ENCODE assay signal across 1 cellular context in the genomic region with DNA sequence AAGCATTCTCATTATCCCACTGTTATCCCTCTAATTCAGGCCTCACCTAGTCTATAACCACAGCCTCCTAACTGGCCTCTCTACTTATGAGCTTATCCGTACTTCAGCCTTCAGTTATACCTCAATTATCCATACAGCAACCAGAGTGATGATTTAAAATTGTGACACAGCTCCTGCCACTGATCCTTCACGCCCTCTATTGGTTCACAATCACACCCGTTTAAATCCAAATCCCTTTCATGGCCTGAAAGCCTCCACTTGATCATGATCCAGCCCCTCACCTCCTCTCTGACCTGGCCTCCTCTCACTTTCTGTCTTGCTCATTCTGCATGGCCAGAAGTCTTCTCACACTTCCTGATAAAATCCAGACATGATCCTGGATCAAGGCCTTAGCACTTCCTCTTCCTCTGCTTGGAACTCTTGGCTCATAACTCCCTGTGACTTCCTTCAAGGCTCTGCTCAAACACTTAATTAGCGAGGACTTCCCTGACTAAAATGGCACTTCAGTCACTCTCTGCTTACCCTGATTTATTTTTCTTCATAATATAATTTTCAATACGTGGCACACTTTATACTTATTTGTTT.
A peak's percentile ranks its signal among the peaks of the same experiment; 100 is the strongest.
TF ChIP-seq lines count a peak whose summit lies in the region.

No MANE protein-coding gene starts in this region.

TF ChIP-seq in K562, 482 proteins besides CTCF, POLR2A, EP300 and RAD21:
- TF ChIP-seq YY1 (IDR thresholded peaks at IDR 0.05; ENCODE audit: borderline replicate concordance in 1 of 3, control insufficient read depth in 1 of 3, extremely low read depth in 1 of 3, insufficient read depth in 3 of 3, insufficient read length in 1 of 3, insufficient replicate concordance in 2 of 3, low read depth in 1 of 3, low read length in 2 of 3) (no peak), HDAC6 (IDR thresholded peaks at IDR 0.05; ENCODE audit: low read depth, low read length) (no peak), HNRNPUL1 (IDR thresholded peaks at IDR 0.05; ENCODE audit: low read length) (no peak), SPI1 (IDR thresholded peaks at IDR 0.05; ENCODE audit: borderline replicate concordance, low read depth, low read length) (peak; percentile 89), ELF1 (tag; IDR thresholded peaks at IDR 0.05) (peak; percentile 22; the same call in 1 of the 2 replicates), XRCC3 (IDR thresholded peaks at IDR 0.05) (no peak), ZNF778 (CRISPR knock-in tag; IDR thresholded peaks at IDR 0.05) (no peak), HMG20B (CRISPR knock-in tag; IDR thresholded peaks at IDR 0.05) (no peak)
- TF ChIP-seq, protein P1, sequence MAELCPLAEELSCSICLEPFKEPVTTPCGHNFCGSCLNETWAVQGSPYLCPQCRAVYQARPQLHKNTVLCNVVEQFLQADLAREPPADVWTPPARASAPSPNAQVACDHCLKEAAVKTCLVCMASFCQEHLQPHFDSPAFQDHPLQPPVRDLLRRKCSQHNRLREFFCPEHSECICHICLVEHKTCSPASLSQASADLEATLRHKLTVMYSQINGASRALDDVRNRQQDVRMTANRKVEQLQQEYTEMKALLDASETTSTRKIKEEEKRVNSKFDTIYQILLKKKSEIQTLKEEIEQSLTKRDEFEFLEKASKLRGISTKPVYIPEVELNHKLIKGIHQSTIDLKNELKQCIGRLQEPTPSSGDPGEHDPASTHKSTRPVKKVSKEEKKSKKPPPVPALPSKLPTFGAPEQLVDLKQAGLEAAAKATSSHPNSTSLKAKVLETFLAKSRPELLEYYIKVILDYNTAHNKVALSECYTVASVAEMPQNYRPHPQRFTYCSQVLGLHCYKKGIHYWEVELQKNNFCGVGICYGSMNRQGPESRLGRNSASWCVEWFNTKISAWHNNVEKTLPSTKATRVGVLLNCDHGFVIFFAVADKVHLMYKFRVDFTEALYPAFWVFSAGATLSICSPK (IDR thresholded peaks at IDR 0.05; ENCODE audit: borderline replicate concordance) = no peak
- TF ChIP-seq, protein P2, sequence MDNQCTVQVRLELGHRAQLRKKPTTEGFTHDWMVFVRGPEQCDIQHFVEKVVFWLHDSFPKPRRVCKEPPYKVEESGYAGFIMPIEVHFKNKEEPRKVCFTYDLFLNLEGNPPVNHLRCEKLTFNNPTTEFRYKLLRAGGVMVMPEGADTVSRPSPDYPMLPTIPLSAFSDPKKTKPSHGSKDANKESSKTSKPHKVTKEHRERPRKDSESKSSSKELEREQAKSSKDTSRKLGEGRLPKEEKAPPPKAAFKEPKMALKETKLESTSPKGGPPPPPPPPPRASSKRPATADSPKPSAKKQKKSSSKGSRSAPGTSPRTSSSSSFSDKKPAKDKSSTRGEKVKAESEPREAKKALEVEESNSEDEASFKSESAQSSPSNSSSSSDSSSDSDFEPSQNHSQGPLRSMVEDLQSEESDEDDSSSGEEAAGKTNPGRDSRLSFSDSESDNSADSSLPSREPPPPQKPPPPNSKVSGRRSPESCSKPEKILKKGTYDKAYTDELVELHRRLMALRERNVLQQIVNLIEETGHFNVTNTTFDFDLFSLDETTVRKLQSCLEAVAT (IDR thresholded peaks at IDR 0.05) = no peak
- TF ChIP-seq, protein P3, sequence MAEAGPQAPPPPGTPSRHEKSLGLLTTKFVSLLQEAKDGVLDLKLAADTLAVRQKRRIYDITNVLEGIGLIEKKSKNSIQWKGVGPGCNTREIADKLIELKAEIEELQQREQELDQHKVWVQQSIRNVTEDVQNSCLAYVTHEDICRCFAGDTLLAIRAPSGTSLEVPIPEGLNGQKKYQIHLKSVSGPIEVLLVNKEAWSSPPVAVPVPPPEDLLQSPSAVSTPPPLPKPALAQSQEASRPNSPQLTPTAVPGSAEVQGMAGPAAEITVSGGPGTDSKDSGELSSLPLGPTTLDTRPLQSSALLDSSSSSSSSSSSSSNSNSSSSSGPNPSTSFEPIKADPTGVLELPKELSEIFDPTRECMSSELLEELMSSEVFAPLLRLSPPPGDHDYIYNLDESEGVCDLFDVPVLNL (CRISPR knock-in tag; IDR thresholded peaks at IDR 0.05; ENCODE audit: low read depth) = no peak
- TF ChIP-seq, protein P4, sequence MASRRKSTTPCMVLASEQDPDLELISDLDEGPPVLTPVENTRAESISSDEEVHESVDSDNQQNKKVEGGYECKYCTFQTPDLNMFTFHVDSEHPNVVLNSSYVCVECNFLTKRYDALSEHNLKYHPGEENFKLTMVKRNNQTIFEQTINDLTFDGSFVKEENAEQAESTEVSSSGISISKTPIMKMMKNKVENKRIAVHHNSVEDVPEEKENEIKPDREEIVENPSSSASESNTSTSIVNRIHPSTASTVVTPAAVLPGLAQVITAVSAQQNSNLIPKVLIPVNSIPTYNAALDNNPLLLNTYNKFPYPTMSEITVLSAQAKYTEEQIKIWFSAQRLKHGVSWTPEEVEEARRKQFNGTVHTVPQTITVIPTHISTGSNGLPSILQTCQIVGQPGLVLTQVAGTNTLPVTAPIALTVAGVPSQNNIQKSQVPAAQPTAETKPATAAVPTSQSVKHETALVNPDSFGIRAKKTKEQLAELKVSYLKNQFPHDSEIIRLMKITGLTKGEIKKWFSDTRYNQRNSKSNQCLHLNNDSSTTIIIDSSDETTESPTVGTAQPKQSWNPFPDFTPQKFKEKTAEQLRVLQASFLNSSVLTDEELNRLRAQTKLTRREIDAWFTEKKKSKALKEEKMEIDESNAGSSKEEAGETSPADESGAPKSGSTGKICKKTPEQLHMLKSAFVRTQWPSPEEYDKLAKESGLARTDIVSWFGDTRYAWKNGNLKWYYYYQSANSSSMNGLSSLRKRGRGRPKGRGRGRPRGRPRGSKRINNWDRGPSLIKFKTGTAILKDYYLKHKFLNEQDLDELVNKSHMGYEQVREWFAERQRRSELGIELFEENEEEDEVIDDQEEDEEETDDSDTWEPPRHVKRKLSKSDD (conservative IDR thresholded peaks at IDR 0.05; ENCODE audit: low read length) = no peak
